1 cellular context compared by ENCODE assay signal in the genomic region with DNA sequence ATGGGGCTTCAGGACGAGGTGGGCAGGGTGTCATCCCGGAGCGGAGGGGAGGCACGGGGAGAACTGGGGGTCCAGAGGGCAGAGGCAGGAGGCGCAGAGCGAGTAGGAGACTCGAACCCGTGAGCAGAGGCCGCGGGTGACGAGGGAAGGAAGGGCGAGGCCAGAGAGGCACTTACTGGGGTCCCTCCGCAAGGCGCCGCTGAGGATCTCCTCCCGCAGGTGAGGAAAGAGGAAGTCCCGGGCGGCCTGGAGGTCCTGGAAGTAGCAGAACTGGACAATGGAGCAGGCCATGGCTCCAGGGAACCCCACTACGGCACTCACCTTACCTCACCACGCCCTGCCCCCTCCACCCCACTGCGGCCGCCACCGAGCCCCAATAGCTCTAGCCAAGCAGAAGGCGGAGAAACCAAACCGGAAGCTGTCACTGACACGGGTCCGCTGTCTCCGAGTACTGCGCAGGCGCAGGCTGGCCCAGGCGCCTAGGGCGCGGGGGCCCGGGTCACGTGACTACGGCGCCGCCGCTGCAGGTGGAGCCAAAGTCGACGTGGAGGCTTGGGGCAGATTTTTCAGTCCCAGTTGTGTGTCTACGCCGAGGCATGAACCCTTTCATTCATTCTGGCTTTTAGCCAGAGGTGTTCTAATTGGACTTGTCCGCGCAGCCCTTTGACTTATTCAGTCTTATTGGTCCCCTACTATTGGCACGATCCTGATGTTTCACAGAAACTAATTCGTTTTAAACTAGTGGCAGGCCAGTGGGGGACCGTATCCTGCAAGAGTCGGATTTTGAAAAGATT.
TF ChIP-seq lines count a peak whose summit lies in the region.

A gene with protein sequence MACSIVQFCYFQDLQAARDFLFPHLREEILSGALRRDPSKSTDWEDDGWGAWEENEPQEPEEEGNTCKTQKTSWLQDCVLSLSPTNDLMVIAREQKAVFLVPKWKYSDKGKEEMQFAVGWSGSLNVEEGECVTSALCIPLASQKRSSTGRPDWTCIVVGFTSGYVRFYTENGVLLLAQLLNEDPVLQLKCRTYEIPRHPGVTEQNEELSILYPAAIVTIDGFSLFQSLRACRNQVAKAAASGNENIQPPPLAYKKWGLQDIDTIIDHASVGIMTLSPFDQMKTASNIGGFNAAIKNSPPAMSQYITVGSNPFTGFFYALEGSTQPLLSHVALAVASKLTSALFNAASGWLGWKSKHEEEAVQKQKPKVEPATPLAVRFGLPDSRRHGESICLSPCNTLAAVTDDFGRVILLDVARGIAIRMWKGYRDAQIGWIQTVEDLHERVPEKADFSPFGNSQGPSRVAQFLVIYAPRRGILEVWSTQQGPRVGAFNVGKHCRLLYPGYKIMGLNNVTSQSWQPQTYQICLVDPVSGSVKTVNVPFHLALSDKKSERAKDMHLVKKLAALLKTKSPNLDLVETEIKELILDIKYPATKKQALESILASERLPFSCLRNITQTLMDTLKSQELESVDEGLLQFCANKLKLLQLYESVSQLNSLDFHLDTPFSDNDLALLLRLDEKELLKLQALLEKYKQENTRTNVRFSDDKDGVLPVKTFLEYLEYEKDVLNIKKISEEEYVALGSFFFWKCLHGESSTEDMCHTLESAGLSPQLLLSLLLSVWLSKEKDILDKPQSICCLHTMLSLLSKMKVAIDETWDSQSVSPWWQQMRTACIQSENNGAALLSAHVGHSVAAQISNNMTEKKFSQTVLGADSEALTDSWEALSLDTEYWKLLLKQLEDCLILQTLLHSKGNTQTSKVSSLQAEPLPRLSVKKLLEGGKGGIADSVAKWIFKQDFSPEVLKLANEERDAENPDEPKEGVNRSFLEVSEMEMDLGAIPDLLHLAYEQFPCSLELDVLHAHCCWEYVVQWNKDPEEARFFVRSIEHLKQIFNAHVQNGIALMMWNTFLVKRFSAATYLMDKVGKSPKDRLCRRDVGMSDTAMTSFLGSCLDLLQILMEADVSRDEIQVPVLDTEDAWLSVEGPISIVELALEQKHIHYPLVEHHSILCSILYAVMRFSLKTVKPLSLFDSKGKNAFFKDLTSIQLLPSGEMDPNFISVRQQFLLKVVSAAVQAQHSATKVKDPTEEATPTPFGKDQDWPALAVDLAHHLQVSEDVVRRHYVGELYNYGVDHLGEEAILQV (N-terminal part only) (minus strand): TSS at position 407 of the 794 bp plus-strand sequence. CDS start 116 bp downstream, at position 291.

TF ChIP-seq in HepG2, 621 proteins besides CTCF, POLR2A, EP300 and RAD21 (continued from another document and continues in another):
- TF ChIP-seq, protein P1, sequence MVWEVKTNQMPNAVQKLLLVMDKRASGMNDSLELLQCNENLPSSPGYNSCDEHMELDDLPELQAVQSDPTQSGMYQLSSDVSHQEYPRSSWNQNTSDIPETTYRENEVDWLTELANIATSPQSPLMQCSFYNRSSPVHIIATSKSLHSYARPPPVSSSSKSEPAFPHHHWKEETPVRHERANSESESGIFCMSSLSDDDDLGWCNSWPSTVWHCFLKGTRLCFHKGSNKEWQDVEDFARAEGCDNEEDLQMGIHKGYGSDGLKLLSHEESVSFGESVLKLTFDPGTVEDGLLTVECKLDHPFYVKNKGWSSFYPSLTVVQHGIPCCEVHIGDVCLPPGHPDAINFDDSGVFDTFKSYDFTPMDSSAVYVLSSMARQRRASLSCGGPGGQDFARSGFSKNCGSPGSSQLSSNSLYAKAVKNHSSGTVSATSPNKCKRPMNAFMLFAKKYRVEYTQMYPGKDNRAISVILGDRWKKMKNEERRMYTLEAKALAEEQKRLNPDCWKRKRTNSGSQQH (CRISPR knock-in tag; IDR thresholded peaks at IDR 0.05; ENCODE audit: low read depth), result peak; percentile 65; the same call in 1 of the 2 replicates
- TF ChIP-seq ZNF264 (CRISPR knock-in tag; IDR thresholded peaks at IDR 0.05) (peak; percentile 73; the same call in 1 of the 2 replicates), ZSCAN25 (CRISPR knock-in tag; IDR thresholded peaks at IDR 0.05) (0 out of 2 replicates have a peak, but pooled peaks have one; percentile 8), AHDC1 (CRISPR knock-in tag; IDR thresholded peaks at IDR 0.05; ENCODE audit: borderline replicate concordance) (peak; percentile 54; the same call in 1 of the 2 replicates), ZBTB21 (CRISPR knock-in tag; IDR thresholded peaks at IDR 0.05) (no peak), ZBTB34 (CRISPR knock-in tag; IDR thresholded peaks at IDR 0.05) (peak; percentile 65; the same call in 1 of the 2 replicates), SP140L (CRISPR knock-in tag; IDR thresholded peaks at IDR 0.05; ENCODE audit: borderline replicate concordance) (no peak), HMG20A (CRISPR knock-in tag; IDR thresholded peaks at IDR 0.05; ENCODE audit: borderline replicate concordance) (no peak; the same call in 1 of the 2 replicates), XBP1 (CRISPR knock-in tag; IDR thresholded peaks at IDR 0.05) (0 out of 2 replicates have a peak, but pooled peaks have one; percentile 33), ZNF282 (IDR thresholded peaks at IDR 0.05; ENCODE audit: partially characterized antibody) (no peak), AFF4 (CRISPR knock-in tag; IDR thresholded peaks at IDR 0.05) (0 out of 2 replicates have a peak, but pooled peaks have one; percentile 35), ZSCAN31 (CRISPR knock-in tag; IDR thresholded peaks at IDR 0.05; ENCODE audit: low read depth) (peak; percentile 86; the same call in 1 of the 2 replicates), TBL1XR1 (IDR thresholded peaks at IDR 0.05; ENCODE audit: borderline replicate concordance, low read length, partially characterized antibody) (peak; percentile 50), ZNF333 (CRISPR knock-in tag; IDR thresholded peaks at IDR 0.05; ENCODE audit: borderline replicate concordance) (0 out of 2 replicates have a peak, but pooled peaks have one; percentile 44), NR3C1 (CRISPR knock-in tag; IDR thresholded peaks at IDR 0.05) (no peak), ARID2 (CRISPR knock-in tag; IDR thresholded peaks at IDR 0.05; ENCODE audit: borderline replicate concordance) (peak; percentile 96), ONECUT2 (CRISPR knock-in tag; IDR thresholded peaks at IDR 0.05) (no peak), ZFAT (CRISPR knock-in tag; conservative IDR thresholded peaks at IDR 0.05) (peak; percentile 83; the same call in 1 of the 2 replicates), ZNF768 (CRISPR knock-in tag; IDR thresholded peaks at IDR 0.05) (peak; percentile 18; the same call in 1 of the 2 replicates), KDM5A (IDR thresholded peaks at IDR 0.05; ENCODE audit: borderline replicate concordance, low read length) (no peak), MEIS2 (CRISPR knock-in tag; IDR thresholded peaks at IDR 0.05) (peak; percentile 91; the same call in 1 of the 2 replicates), GTF2F1 (IDR thresholded peaks at IDR 0.05; ENCODE audit: low read length) (peak; percentile 88), HNRNPK (IDR thresholded peaks at IDR 0.05; ENCODE audit: low read depth, low read length, poor library complexity, severe bottlenecking) (peak; percentile 49), THAP11 (CRISPR knock-in tag; IDR thresholded peaks at IDR 0.05) (peak; percentile 80), TEAD3 (CRISPR knock-in tag; optimal IDR thresholded peaks at IDR 0.05; ENCODE audit: borderline replicate concordance) (peak; percentile 51), SP2 (CRISPR knock-in tag; IDR thresholded peaks at IDR 0.05) (peak; percentile 69)
- TF ChIP-seq, protein P2, sequence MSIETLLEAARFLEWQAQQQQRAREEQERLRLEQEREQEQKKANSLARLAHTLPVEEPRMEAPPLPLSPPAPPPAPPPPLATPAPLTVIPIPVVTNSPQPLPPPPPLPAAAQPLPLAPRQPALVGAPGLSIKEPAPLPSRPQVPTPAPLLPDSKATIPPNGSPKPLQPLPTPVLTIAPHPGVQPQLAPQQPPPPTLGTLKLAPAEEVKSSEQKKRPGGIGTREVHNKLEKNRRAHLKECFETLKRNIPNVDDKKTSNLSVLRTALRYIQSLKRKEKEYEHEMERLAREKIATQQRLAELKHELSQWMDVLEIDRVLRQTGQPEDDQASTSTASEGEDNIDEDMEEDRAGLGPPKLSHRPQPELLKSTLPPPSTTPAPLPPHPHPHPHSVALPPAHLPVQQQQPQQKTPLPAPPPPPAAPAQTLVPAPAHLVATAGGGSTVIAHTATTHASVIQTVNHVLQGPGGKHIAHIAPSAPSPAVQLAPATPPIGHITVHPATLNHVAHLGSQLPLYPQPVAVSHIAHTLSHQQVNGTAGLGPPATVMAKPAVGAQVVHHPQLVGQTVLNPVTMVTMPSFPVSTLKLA (IDR thresholded peaks at IDR 0.05), result peak; percentile 41; the same call in 1 of the 2 replicates
- TF ChIP-seq, protein P3, sequence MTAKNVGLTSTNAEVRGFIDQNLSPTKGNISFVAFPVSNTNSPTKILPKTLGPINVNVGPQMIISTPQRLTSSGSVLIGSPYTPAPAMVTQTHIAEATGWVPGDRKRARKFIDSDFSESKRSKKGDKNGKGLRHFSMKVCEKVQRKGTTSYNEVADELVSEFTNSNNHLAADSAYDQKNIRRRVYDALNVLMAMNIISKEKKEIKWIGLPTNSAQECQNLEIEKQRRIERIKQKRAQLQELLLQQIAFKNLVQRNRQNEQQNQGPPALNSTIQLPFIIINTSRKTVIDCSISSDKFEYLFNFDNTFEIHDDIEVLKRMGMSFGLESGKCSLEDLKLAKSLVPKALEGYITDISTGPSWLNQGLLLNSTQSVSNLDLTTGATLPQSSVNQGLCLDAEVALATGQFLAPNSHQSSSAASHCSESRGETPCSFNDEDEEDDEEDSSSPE (CRISPR knock-in tag; IDR thresholded peaks at IDR 0.05), result peak; percentile 88
- TF ChIP-seq, protein P4, sequence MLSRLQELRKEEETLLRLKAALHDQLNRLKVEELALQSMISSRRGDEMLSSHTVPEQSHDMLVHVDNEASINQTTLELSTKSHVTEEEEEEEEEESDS (CRISPR knock-in tag; IDR thresholded peaks at IDR 0.05; ENCODE audit: borderline replicate concordance), result peak; percentile 70; the same call in 1 of the 2 replicates
